20 cellular contexts compared by ENCODE assay signal in the genomic region with DNA sequence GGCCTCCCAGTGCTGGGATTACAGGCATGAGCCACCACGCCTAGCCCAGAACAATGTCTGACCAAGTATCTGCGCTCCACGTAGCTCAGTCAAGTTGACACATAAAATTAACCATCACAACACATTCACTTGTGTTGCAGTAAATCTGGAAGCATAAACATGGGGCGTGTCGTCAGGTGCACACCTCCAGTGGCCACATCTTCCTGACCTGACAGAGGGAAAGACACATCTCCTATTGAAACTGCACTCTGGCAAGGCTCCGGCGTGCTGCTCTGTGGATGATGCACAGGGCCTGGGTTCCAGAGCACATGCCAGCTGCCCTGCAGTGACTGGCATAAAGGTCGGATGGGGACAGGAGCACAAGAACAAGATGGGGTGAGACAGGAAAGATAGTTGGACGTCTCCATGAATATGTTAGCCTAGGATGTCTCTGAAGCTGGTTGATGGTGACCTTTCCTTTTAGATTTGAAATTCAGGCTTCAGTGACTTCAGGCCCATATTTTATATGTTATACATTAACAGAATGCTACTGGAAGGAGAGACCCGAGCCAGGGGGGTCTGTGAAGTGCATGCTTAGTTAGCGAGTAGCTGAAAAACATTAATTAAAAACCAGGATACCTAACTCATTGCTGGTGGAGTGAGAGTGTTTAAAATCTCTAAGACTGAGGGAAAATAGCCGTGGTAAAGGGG.
"Had no signal": no experiment of that assay in that cellular context is flagged by ENCODE, and none has a peak within 500 bp of the region (broad histone marks: within the 10 kb centered on the region; RNA-seq: fewer than 3 reads in every experiment).

No MANE protein-coding gene starts in this region.

- H3K4me3 ChIP-seq: dorsolateral prefrontal cortex, heart right ventricle, lung, stomach, uterus had no signal

- H3K9me3 ChIP-seq: heart right ventricle, stomach, uterus had no signal

- H3K4me1 ChIP-seq: uterus had no signal

- H3K9me3 Mint-ChIP-seq: activated T-cell treated with anti-CD3 and anti-CD28 coated beads, Interleukin-2, amount 50 U/mL, for 24 hours; naive thymus-derived CD8-positive, alpha-beta T cell had no signal

- H3K4me3 Mint-ChIP-seq: activated CD8-positive, alpha-beta memory T cell treated with anti-CD3 and anti-CD28 coated beads, Interleukin-2, amount 10 ng/mL, durations not matched to agents 7 days and 5 days; activated naive CD8-positive, alpha-beta T cell; activated T-cell treated with anti-CD3 and anti-CD28 coated beads, Interleukin-2, amount 50 U/mL, for 24 hours; naive thymus-derived CD8-positive, alpha-beta T cell had no signal

- ATAC-seq: activated CD8-positive, alpha-beta memory T cell treated with anti-CD3 and anti-CD28 coated beads, Interleukin-2, amount 10 ng/mL, durations not matched to agents 7 days and 5 days; heart right ventricle; naive thymus-derived CD8-positive, alpha-beta T cell had no signal

- H3K27ac Mint-ChIP-seq: activated CD8-positive, alpha-beta memory T cell treated with anti-CD3 and anti-CD28 coated beads, Interleukin-2, amount 10 ng/mL, durations not matched to agents 7 days and 5 days; activated naive CD8-positive, alpha-beta T cell; activated T-cell treated with anti-CD3 and anti-CD28 coated beads, Interleukin-2, amount 50 U/mL, for 24 hours had no signal

- H3K27ac ChIP-seq: dorsolateral prefrontal cortex, heart right ventricle, uterus had no signal

- H3K27me3 Mint-ChIP-seq: activated CD8-positive, alpha-beta memory T cell treated with anti-CD3 and anti-CD28 coated beads, Interleukin-2, amount 10 ng/mL, durations not matched to agents 7 days and 5 days; activated naive CD8-positive, alpha-beta T cell; activated T-cell treated with anti-CD3 and anti-CD28 coated beads, Interleukin-2, amount 50 U/mL, for 24 hours had no signal

- FAIRE-seq: bronchial epithelial cell, endometrium had no signal

- DNase-seq: activated CD4-positive, alpha-beta T cell treated with anti-CD3 and anti-CD28 coated beads for 1 hour; activated CD4-positive, alpha-beta T cell treated with anti-CD3 and anti-CD28 coated beads, Interleukin-2, amount 50 U/mL, for 48 hours; activated CD8-positive, alpha-beta memory T cell treated with anti-CD3 and anti-CD28 coated beads, Interleukin-2, amount 10 ng/mL, durations not matched to agents 7 days and 5 days; activated gamma-delta T cell; activated T-cell treated with anti-CD3 and anti-CD28 coated beads, Interleukin-2, amount 50 U/mL, for 24 hours; amygdala; foreskin melanocyte; heart right ventricle; islet precursor cell; naive thymus-derived CD8-positive, alpha-beta T cell; nucleus accumbens; stimulated activated CD4-positive, alpha-beta T cell treated with anti-CD3 and anti-CD28 coated beads, Interleukin-4, amount 100 ng/mL, for 4 hours; stomach; T-helper 9 cell; uterus had no signal

- H3K36me3 Mint-ChIP-seq: activated CD8-positive, alpha-beta memory T cell treated with anti-CD3 and anti-CD28 coated beads, Interleukin-2, amount 10 ng/mL, durations not matched to agents 7 days and 5 days; activated naive CD8-positive, alpha-beta T cell had no signal

- H3K27me3 ChIP-seq: heart right ventricle, stomach, uterus had no signal

- H3K36me3 ChIP-seq: heart right ventricle, stomach, uterus had no signal
